ENCODE assay signal across 9 cellular contexts in the genomic region with DNA sequence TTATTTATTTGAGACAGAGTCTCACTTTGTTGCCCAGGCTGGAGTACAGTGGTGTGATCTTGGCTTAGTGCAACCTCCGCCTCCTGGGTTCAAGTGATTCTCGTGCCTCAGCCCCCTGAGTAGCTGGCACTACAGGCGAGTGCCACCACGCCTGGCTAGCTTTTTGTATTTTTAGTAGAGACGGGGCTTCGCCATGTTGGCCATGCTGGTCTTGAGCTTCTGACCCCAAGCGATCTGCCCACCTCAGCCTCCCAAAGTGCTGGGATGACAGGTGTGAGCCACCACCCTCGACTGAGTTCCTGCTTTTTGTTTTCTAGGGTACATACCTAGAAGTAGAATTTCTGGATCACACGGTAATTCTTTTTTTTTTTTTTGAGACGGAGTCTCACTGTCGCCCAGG. TPM values are rescaled to one million over a fixed set of nuclear protein-coding genes. Genes with fewer than 3 reads are reported as not detected.
DNase-seq lines count a peak whose midpoint lies in the region; ATAC-seq and TF ChIP-seq lines count a peak whose summit lies in the region.
"Not testable (repeated sequence)": the region's sequence is repeated elsewhere in the genome, so short reads cannot be mapped to it uniquely, and the experiment has no call there.
"Had no signal": no experiment of that assay in that cellular context is flagged by ENCODE, and none has a peak within 500 bp of the region (broad histone marks: within the 10 kb centered on the region; RNA-seq: fewer than 3 reads in every experiment).

No MANE protein-coding gene starts in this region.

- peaks cover 28 to 29% of the 10 kb centered on the region in 2 donors for H3K36me3 Mint-ChIP-seq in CD4-positive, alpha-beta memory T cell
- not testable (repeated sequence) for H3K36me3 Mint-ChIP-seq in endodermal cell (ENCODE audit: low read depth)

- peaks cover 71% of the 10 kb centered on the region for H3K4me1 ChIP-seq in CD4-positive, alpha-beta memory T cell (ENCODE audit: insufficient read depth, low read length)
- not testable (repeated sequence) for H3K4me1 ChIP-seq in endodermal cell (ENCODE audit: control insufficient read depth, insufficient read depth, low read length)
- H3K4me1 ChIP-seq in lower lobe of right lung (peaks cover 37% of the 10 kb centered on the region), ovary (ENCODE audit: insufficient read depth) (peaks cover 20% of the 10 kb centered on the region), transverse colon (peaks cover 25 to 37% (median 30%) of the 10 kb centered on the region in 4 donors)

- intact Hi-C loops in CD4-positive, alpha-beta memory T cell (cut with micrococcal nuclease); lower lobe of right lung (cut with DNase I); ovary (cut with DNase I); transverse colon (cut with DNase I; ENCODE audit: low total_unique reads): not testable (repeated sequence)

- POLR2A ChIA-PET in CD4-positive, alpha-beta memory T cell (lab: Charles Lee; ENCODE audit: partially characterized antibody) = interaction anchor here (1.2 kb wide), 1 partner anchor 33 kb away, joined by 3 read pairs; a partner anchor contains a TSS

- not testable (repeated sequence) for H3K27ac ChIP-seq in CD4-positive, alpha-beta memory T cell (ENCODE audit: low read depth, low read length); endodermal cell (ENCODE audit: low read depth, low read length); lower lobe of right lung; ovary; transverse colon

- H3K27me3 Mint-ChIP-seq in CD4-positive, alpha-beta memory T cell; endodermal cell (ENCODE audit: insufficient read depth): not testable (repeated sequence)

- CTCF ChIA-PET in CD4-positive, alpha-beta memory T cell (lab: Charles Lee; ENCODE audit: partially characterized antibody) = not testable (repeated sequence)

- not testable (repeated sequence) for H3K4me3 ChIP-seq in CD4-positive, alpha-beta memory T cell (ENCODE audit: low read length in 2 of 2); endodermal cell (ENCODE audit: low read length); lower lobe of right lung; ovary; transverse colon

- TF ChIP-seq CTCF in endodermal cell (conservative IDR thresholded peaks at IDR 0.05); lower lobe of right lung (IDR thresholded peaks at IDR 0.05); ovary (IDR thresholded peaks at IDR 0.05); transverse colon (IDR thresholded peaks at IDR 0.05): not testable (repeated sequence)

- not testable (repeated sequence) for DNase-seq in CD4-positive, alpha-beta memory T cell
- DNase-seq in activated effector memory CD4-positive, alpha-beta T cell treated with anti-CD3 and anti-CD28 coated beads, Interleukin-2, amount 50 U/mL, for 16 hours = peak; percentile 22
- DNase-seq in endodermal cell (peak; percentile 1), islet precursor cell (peak; percentile 4), lower lobe of right lung (peak; percentile 7), ovary (peak in 4 of 5 donors; percentile 5 to 24 (median 6)), transverse colon (peak; percentile 3)

- H3K27ac Mint-ChIP-seq in CD4-positive, alpha-beta memory T cell = peak overlapping the region in 4 of 7 donors; percentile 19 to 57 (median 44)
- H3K27ac Mint-ChIP-seq in endodermal cell = not testable (repeated sequence)

- ATAC-seq in lower lobe of right lung = not testable (repeated sequence)

- not testable (repeated sequence) for H3K27me3 ChIP-seq in CD4-positive, alpha-beta memory T cell (ENCODE audit: insufficient read depth, low read length); endodermal cell (ENCODE audit: control insufficient read depth, insufficient read depth, low read length, poor library complexity, severe bottlenecking); lower lobe of right lung (ENCODE audit: low read depth); ovary; transverse colon

- peaks cover 3 to 24% (median 12%) of the 10 kb centered on the region in 8 donors for H3K9me3 Mint-ChIP-seq in CD4-positive, alpha-beta memory T cell
- H3K9me3 Mint-ChIP-seq in endodermal cell = peaks cover 14% of the 10 kb centered on the region

- H3K4me1 Mint-ChIP-seq in CD4-positive, alpha-beta memory T cell = peaks cover 46 to 86% (median 66%) of the 10 kb centered on the region in 4 donors
- not testable (repeated sequence) for H3K4me1 Mint-ChIP-seq in endodermal cell

- H3K36me3 ChIP-seq in CD4-positive, alpha-beta memory T cell (ENCODE audit: insufficient read depth, low read length); endodermal cell (ENCODE audit: control insufficient read depth, insufficient read depth, low read length); lower lobe of right lung; ovary; transverse colon: not testable (repeated sequence)

- in situ Hi-C loops in transverse colon (cut with MboI; ENCODE audit: low pct_ligation_motif_present in 1 of 4, low pct_unique_long_range_greater_than_20kb in 1 of 4, low sequenced_read_pairs in 3 of 4) = not testable (repeated sequence)

- not testable (repeated sequence) for TF ChIP-seq POLR2A in ovary (IDR thresholded peaks at IDR 0.05); transverse colon (IDR thresholded peaks at IDR 0.05)

- TF ChIP-seq EP300 in ovary (IDR thresholded peaks at IDR 0.05); transverse colon (IDR thresholded peaks at IDR 0.05; ENCODE audit: low read depth): not testable (repeated sequence)

- 92 to 95% methylated on average over 9 to 11 of the region's 11 CpGs for WGBS in endodermal cell (ENCODE audit: insufficient coverage in 1 of 2, insufficient read length in 1 of 2), 2 experiments
- WGBS in ovary, 3 donors = 87 to 97% (median 96%) methylated on average over 11 of the region's 11 CpGs
- WGBS in transverse colon (ENCODE audit: low coverage in 1 of 2), 2 donors = 94 to 100% methylated on average over 1 to 11 of the region's 11 CpGs

- H3K9ac ChIP-seq in endodermal cell (ENCODE audit: extremely low read depth, low read length, poor library complexity, severe bottlenecking) = not testable (repeated sequence)

- not testable (repeated sequence) for H3K4me3 Mint-ChIP-seq in CD4-positive, alpha-beta memory T cell; endodermal cell

- not testable (repeated sequence) for H3K9me3 ChIP-seq in CD4-positive, alpha-beta memory T cell (ENCODE audit: control insufficient read depth in 1 of 2, low read length in 2 of 2); endodermal cell (ENCODE audit: control insufficient read depth, low read length); lower lobe of right lung; ovary; transverse colon

RNA-seq across cellular contexts. Expression of a gene that starts 5.1 kb away (rescaled TPM):
- 10 to 100 TPM; 57.8 to 64.2 TPM for total RNA-seq in CD4-positive, alpha-beta memory T cell
- polyA plus RNA-seq in CD4-positive, alpha-beta memory T cell = 10 to 100 TPM; 65.6 to 88.7 TPM
- total RNA-seq in endodermal cell (10 to 100 TPM; 16.4 to 21.9 TPM), lower lobe of right lung (25.6 TPM), ovary (10 to 100 TPM; 34.0 to 50.0 (median 44.7) TPM), transverse colon (100 to 1,000 TPM in 2 of 4 donors, 10 to 100 TPM in 2; 16.3 to 105 (median 88.2) TPM)
- 32.1 TPM for polyA plus RNA-seq in endodermal cell (2013, experiment 1 of 2)
- polyA plus RNA-seq in endodermal cell (2013, experiment 2 of 2) = 29.8 TPM
- polyA plus RNA-seq in ovary = 10 to 100 TPM in 1 of 2 donors, 1 to 10 TPM in 1; 5.0 to 67.6 TPM

RNA-seq across cellular contexts. Expression of a gene that starts 33.0 kb away (rescaled TPM):
- 10 to 100 TPM; 31.1 to 31.3 TPM for total RNA-seq in CD4-positive, alpha-beta memory T cell
- polyA plus RNA-seq in CD4-positive, alpha-beta memory T cell = 10 to 100 TPM; 75.7 to 92.4 TPM
- total RNA-seq in endodermal cell (10 to 100 TPM; 24.2 to 32.0 TPM), lower lobe of right lung (46.6 TPM), ovary (10 to 100 TPM; 35.2 to 75.2 (median 40.6) TPM), transverse colon (10 to 100 TPM; 29.5 to 67.7 (median 38.5) TPM)
- 29.8 TPM for polyA plus RNA-seq in endodermal cell (2013, experiment 1 of 2)
- 28.4 TPM for polyA plus RNA-seq in endodermal cell (2013, experiment 2 of 2)
- polyA plus RNA-seq in ovary = 10 to 100 TPM in 1 of 2 donors, 1 to 10 TPM in 1; 7.5 to 46.1 TPM

RNA-seq across cellular contexts. Expression of a gene that starts 42.6 kb away (rescaled TPM):
- total RNA-seq in CD4-positive, alpha-beta memory T cell = 10 to 100 TPM; 58.3 to 63.7 TPM
- 100 to 1,000 TPM; 149 to 199 TPM for polyA plus RNA-seq in CD4-positive, alpha-beta memory T cell
- total RNA-seq in endodermal cell = 1 to 10 TPM; 5.1 to 5.9 TPM
- polyA plus RNA-seq in endodermal cell (2013, experiment 1 of 2) = 3.1 TPM
- 2.7 TPM for polyA plus RNA-seq in endodermal cell (2013, experiment 2 of 2)
- total RNA-seq in lower lobe of right lung = 5.3 TPM
- 10 to 100 TPM; 30.5 to 66.1 (median 42.4) TPM for total RNA-seq in ovary
- polyA plus RNA-seq in ovary = 10 to 100 TPM in 1 of 2 donors, 1 to 10 TPM in 1; 9.6 to 42.5 TPM
- total RNA-seq in transverse colon = 1 to 10 TPM in 2 of 4 donors, not detected in 2; 1.9 to 2.7 TPM
- total RNA-seq: A172 had no signal
- polyA plus RNA-seq: GM23248 had no signal
